Comparison of ENCODE assay signal across 16 cellular contexts in genomic region chr22:24159650-24160049, GRCh38. TPM values are rescaled to one million over a fixed set of nuclear protein-coding genes. Genes with fewer than 3 reads are reported as not detected.
DNase-seq lines count a peak whose midpoint lies in the region; ATAC-seq lines count a peak whose summit lies in the region.
"Had no signal": no experiment of that assay in that cellular context is flagged by ENCODE, and none has a peak within 500 bp of the region (broad histone marks: within the 10 kb centered on the region; RNA-seq: fewer than 3 reads in every experiment).

No MANE protein-coding gene starts in this region.

- H3K27ac Mint-ChIP-seq in activated CD4-positive, alpha-beta T cell treated with anti-CD3 and anti-CD28 coated beads, Interleukin-2, amount 10 ng/mL, durations not matched to agents 7 days and 5 days = peak overlapping the region; percentile 54
- no peak overlapping the region for H3K27ac Mint-ChIP-seq in activated CD4-positive, alpha-beta T cell treated with anti-CD3 and anti-CD28 coated beads for 36 hours
- H3K27ac Mint-ChIP-seq in stimulated activated memory B cell treated with anti-CD40 and anti-IgM and Interleukin-4, amounts not matched to agents 10 μg/mL and 1 μg/mL and 100 μg/mL, for 72 hours = peak overlapping the region; percentile 69
- H3K27ac Mint-ChIP-seq: nephron progenitor cell had no signal

- no peak for DNase-seq in activated CD4-positive, alpha-beta T cell treated with anti-CD3 and anti-CD28 coated beads, Interleukin-2, amount 10 ng/mL, durations not matched to agents 7 days and 5 days
- no peak for DNase-seq in activated CD4-positive, alpha-beta T cell treated with anti-CD3 and anti-CD28 coated beads for 36 hours
- DNase-seq in EH (ENCODE audit: low read depth) = peak; percentile 27
- no peak for DNase-seq in effector memory CD4-positive, alpha-beta T cell
- no peak for DNase-seq in KG1 (lab: John Stamatoyannopoulos, UW)
- no peak for DNase-seq in NCI-H2227 (lab: John Stamatoyannopoulos, UW; ENCODE audit: unreplicated experiment)
- DNase-seq: activated CD4-positive, alpha-beta T cell treated with anti-CD3 and anti-CD28 coated beads for 4 hours; activated T-cell treated with anti-CD3 and anti-CD28 coated beads, Interleukin-2, amount 50 U/mL, for 1 hour; caudate nucleus; effector CD8-positive, alpha-beta T cell; nephron progenitor cell; SHP77 treated with DMSO at 0.1 percent for 48 hours; stimulated activated CD8-positive, alpha-beta memory T cell treated with anti-CD3 and anti-CD28 coated beads, Interleukin-4, amount 100 ng/mL, for 48 hours; T1000 had no signal

- peaks cover 42% of the 10 kb centered on the region for H3K36me3 ChIP-seq in effector memory CD4-positive, alpha-beta T cell (ENCODE audit: control insufficient read depth, insufficient read depth, low read length)

- CTCF ChIA-PET in activated CD4-positive, alpha-beta T cell treated with anti-CD3 and anti-CD28 coated beads, Interleukin-2, amount 10 ng/mL, durations not matched to agents 7 days and 5 days (lab: Charles Lee) = interaction anchor here (1.1 to 1.8 kb wide), 6 partner anchors 9 to 265 kb away, joined by 3 to 7 read pairs (median 4); partner anchors contain the start of gene MIF
- CTCF ChIA-PET in activated CD4-positive, alpha-beta T cell treated with anti-CD3 and anti-CD28 coated beads for 36 hours (lab: Charles Lee) = no interaction called here

- no peak for ATAC-seq in activated CD4-positive, alpha-beta T cell treated with anti-CD3 and anti-CD28 coated beads for 36 hours
- ATAC-seq in stimulated activated memory B cell treated with anti-CD40 and anti-IgM and Interleukin-4, amounts not matched to agents 10 μg/mL and 1 μg/mL and 100 μg/mL, for 72 hours = no peak
- ATAC-seq in GM18511 (IDR thresholded peaks at IDR 0.05; ENCODE audit: unreplicated experiment) = no peak

- intact Hi-C loops in activated CD4-positive, alpha-beta T cell treated with anti-CD3 and anti-CD28 coated beads for 36 hours (cut with DNase I, micrococcal nuclease) = loop anchor here in 1 of 2 experiments (5.0 kb wide), 1 partner anchor 147 kb away; the partner anchor contains the start of gene CABIN1

- H3K4me1 ChIP-seq in effector memory CD4-positive, alpha-beta T cell (ENCODE audit: control insufficient read depth, insufficient read depth, low read length, poor library complexity, severe bottlenecking) = peaks cover 37% of the 10 kb centered on the region

- no peaks in the 10 kb centered on the region for H3K27me3 ChIP-seq in effector memory CD4-positive, alpha-beta T cell (replicated peaks; ENCODE audit: control insufficient read depth, insufficient read depth, low read length, poor library complexity, severe bottlenecking)

- H3K9me3 ChIP-seq in effector memory CD4-positive, alpha-beta T cell (ENCODE audit: control insufficient read depth, low read length) = no peaks in the 10 kb centered on the region

- H3K4me3 Mint-ChIP-seq in activated CD4-positive, alpha-beta T cell treated with anti-CD3 and anti-CD28 coated beads, Interleukin-2, amount 10 ng/mL, durations not matched to agents 7 days and 5 days = no peak overlapping the region
- no peak overlapping the region for H3K4me3 Mint-ChIP-seq in activated CD4-positive, alpha-beta T cell treated with anti-CD3 and anti-CD28 coated beads for 36 hours
- H3K4me3 Mint-ChIP-seq in stimulated activated memory B cell treated with anti-CD40 and anti-IgM and Interleukin-4, amounts not matched to agents 10 μg/mL and 1 μg/mL and 100 μg/mL, for 72 hours = no peak overlapping the region
- H3K4me3 Mint-ChIP-seq: nephron progenitor cell had no signal

- H3K27ac ChIP-seq in effector memory CD4-positive, alpha-beta T cell (ENCODE audit: insufficient read depth, low read length, poor library complexity, severe bottlenecking) = peak overlapping the region; percentile 22

- H3K4me3 ChIP-seq in effector memory CD4-positive, alpha-beta T cell (ENCODE audit: insufficient read depth, low read depth, low read length, poor library complexity, severe bottlenecking) = no peak overlapping the region

- H3K36me3 Mint-ChIP-seq in activated CD4-positive, alpha-beta T cell treated with anti-CD3 and anti-CD28 coated beads, Interleukin-2, amount 10 ng/mL, durations not matched to agents 7 days and 5 days (ENCODE audit: low read depth) = peaks cover 11% of the 10 kb centered on the region
- H3K36me3 Mint-ChIP-seq in activated CD4-positive, alpha-beta T cell treated with anti-CD3 and anti-CD28 coated beads for 36 hours (ENCODE audit: low read depth) = peaks cover 7% of the 10 kb centered on the region
- H3K36me3 Mint-ChIP-seq in stimulated activated memory B cell treated with anti-CD40 and anti-IgM and Interleukin-4, amounts not matched to agents 10 μg/mL and 1 μg/mL and 100 μg/mL, for 72 hours = peaks cover 4% of the 10 kb centered on the region

- H3K4me1 Mint-ChIP-seq in activated CD4-positive, alpha-beta T cell treated with anti-CD3 and anti-CD28 coated beads, Interleukin-2, amount 10 ng/mL, durations not matched to agents 7 days and 5 days = peaks cover 39% of the 10 kb centered on the region
- peaks cover 35% of the 10 kb centered on the region for H3K4me1 Mint-ChIP-seq in activated CD4-positive, alpha-beta T cell treated with anti-CD3 and anti-CD28 coated beads for 36 hours
- H3K4me1 Mint-ChIP-seq in stimulated activated memory B cell treated with anti-CD40 and anti-IgM and Interleukin-4, amounts not matched to agents 10 μg/mL and 1 μg/mL and 100 μg/mL, for 72 hours = peaks cover 71% of the 10 kb centered on the region

- POLR2A ChIA-PET in activated CD4-positive, alpha-beta T cell treated with anti-CD3 and anti-CD28 coated beads, Interleukin-2, amount 10 ng/mL, durations not matched to agents 7 days and 5 days (lab: Charles Lee) = no interaction called here
- POLR2A ChIA-PET in activated CD4-positive, alpha-beta T cell treated with anti-CD3 and anti-CD28 coated beads for 36 hours (lab: Charles Lee) = no interaction called here

- no peaks in the 10 kb centered on the region for H3K27me3 Mint-ChIP-seq in activated CD4-positive, alpha-beta T cell treated with anti-CD3 and anti-CD28 coated beads, Interleukin-2, amount 10 ng/mL, durations not matched to agents 7 days and 5 days
- H3K27me3 Mint-ChIP-seq in activated CD4-positive, alpha-beta T cell treated with anti-CD3 and anti-CD28 coated beads for 36 hours = no peaks in the 10 kb centered on the region
- no peaks in the 10 kb centered on the region for H3K27me3 Mint-ChIP-seq in stimulated activated memory B cell treated with anti-CD40 and anti-IgM and Interleukin-4, amounts not matched to agents 10 μg/mL and 1 μg/mL and 100 μg/mL, for 72 hours

- no peaks in the 10 kb centered on the region for H3K9me3 Mint-ChIP-seq in activated CD4-positive, alpha-beta T cell treated with anti-CD3 and anti-CD28 coated beads, Interleukin-2, amount 10 ng/mL, durations not matched to agents 7 days and 5 days
- H3K9me3 Mint-ChIP-seq in activated CD4-positive, alpha-beta T cell treated with anti-CD3 and anti-CD28 coated beads for 36 hours (ENCODE audit: low read depth) = no peaks in the 10 kb centered on the region
- H3K9me3 Mint-ChIP-seq in stimulated activated memory B cell treated with anti-CD40 and anti-IgM and Interleukin-4, amounts not matched to agents 10 μg/mL and 1 μg/mL and 100 μg/mL, for 72 hours = no peaks in the 10 kb centered on the region
- H3K9me3 Mint-ChIP-seq: nephron progenitor cell had no signal

RNA-seq across cellular contexts. Expression of gene SUSD2, which starts 21.6 kb away (rescaled TPM):
- 1 to 10 TPM; 1.0 to 1.1 TPM for total RNA-seq in activated CD4-positive, alpha-beta T cell treated with anti-CD3 and anti-CD28 coated beads, Interleukin-2, amount 10 ng/mL, durations not matched to agents 7 days and 5 days
- under 1 TPM; 0.65 to 0.80 TPM for total RNA-seq in activated CD4-positive, alpha-beta T cell treated with anti-CD3 and anti-CD28 coated beads for 36 hours
